29 cellular contexts compared by ENCODE assay signal in genomic region chr2:125593036-125593435, GRCh38.
"Had no signal": no experiment of that assay in that cellular context is flagged by ENCODE, and none has a peak within 500 bp of the region (broad histone marks: within the 10 kb centered on the region; RNA-seq: fewer than 3 reads in every experiment).

No MANE protein-coding gene starts in this region.

- DNase-seq: activated CD4-positive, alpha-beta memory T cell treated with anti-CD3 and anti-CD28 coated beads, Interleukin-2, amount 10 ng/mL, durations not matched to agents 7 days and 5 days; activated CD4-positive, alpha-beta T cell treated with anti-CD3 and anti-CD28 coated beads for 1 hour; activated CD4-positive, alpha-beta T cell treated with anti-CD3 and anti-CD28 coated beads for 4 hours; activated CD4-positive, alpha-beta T cell treated with anti-CD3 and anti-CD28 coated beads, Interleukin-2, amount 10 ng/mL, durations not matched to agents 7 days and 5 days; activated CD4-positive, alpha-beta T cell treated with anti-CD3 and anti-CD28 coated beads, Interleukin-2, amount 50 U/mL, for 4 hours; activated CD8-positive, alpha-beta memory T cell treated with anti-CD3 and anti-CD28 coated beads, Interleukin-2, amount 50 U/mL, for 48 hours; activated gamma-delta T cell; activated naive CD4-positive, alpha-beta T cell; activated naive CD4-positive, alpha-beta T cell treated with anti-CD3 and anti-CD28 coated beads, Interleukin-2, amount 10 ng/mL, durations not matched to agents 7 days and 5 days; activated naive CD8-positive, alpha-beta T cell treated with anti-CD3 and anti-CD28 coated beads, Interleukin-2, amount 10 ng/mL, durations not matched to agents 7 days and 5 days; activated T-cell treated with anti-CD3 and anti-CD28 coated beads for 4 hours; activated T-cell treated with anti-CD3 and anti-CD28 coated beads, Interleukin-2, amount 50 U/mL, for 24 hours; activated T-cell treated with anti-CD3 and anti-CD28 coated beads, Interleukin-2, amount 50 U/mL, for 72 hours; central memory CD4-positive, alpha-beta T cell; cerebellar nuclear complex; colonic mucosa; dorsolateral prefrontal cortex; effector memory CD8-positive, alpha-beta T cell; foreskin fibroblast; head of caudate nucleus; T-helper 2 cell had no signal

- H3K27ac Mint-ChIP-seq: activated CD4-positive, alpha-beta memory T cell treated with anti-CD3 and anti-CD28 coated beads, Interleukin-2, amount 10 ng/mL, durations not matched to agents 7 days and 5 days; activated CD4-positive, alpha-beta T cell treated with anti-CD3 and anti-CD28 coated beads, Interleukin-2, amount 10 ng/mL, durations not matched to agents 7 days and 5 days; activated naive CD4-positive, alpha-beta T cell treated with anti-CD3 and anti-CD28 coated beads, Interleukin-2, amount 10 ng/mL, durations not matched to agents 7 days and 5 days; activated naive CD4-positive, alpha-beta T cell treated with anti-CD3 and anti-CD28 coated beads, Interleukin-2, amount 50 U/mL, for 72 hours; activated naive CD8-positive, alpha-beta T cell treated with anti-CD3 and anti-CD28 coated beads, Interleukin-2, amount 10 ng/mL, durations not matched to agents 7 days and 5 days; activated T-cell treated with anti-CD3 and anti-CD28 coated beads, Interleukin-2, amount 50 U/mL, for 24 hours; activated T-cell treated with anti-CD3 and anti-CD28 coated beads, Interleukin-2, amount 50 U/mL, for 72 hours; brain; dendritic cell treated with granulocyte-macrophage colony-stimulating factor and Interleukin-4, amounts not matched to agents 40 ng/mL and 50 ng/mL, for 4 days; effector memory CD8-positive, alpha-beta T cell had no signal

- H3K4me3 ChIP-seq: ascending aorta, breast epithelium, cardiac muscle cell, colonic mucosa, dorsolateral prefrontal cortex had no signal

- ATAC-seq: activated naive CD4-positive, alpha-beta T cell treated with anti-CD3 and anti-CD28 coated beads, Interleukin-2, amount 50 U/mL, for 72 hours; activated T-cell treated with anti-CD3 and anti-CD28 coated beads, Interleukin-2, amount 50 U/mL, for 72 hours; effector memory CD8-positive, alpha-beta T cell; esophagus mucosa had no signal

- H3K27me3 Mint-ChIP-seq: activated CD4-positive, alpha-beta memory T cell treated with anti-CD3 and anti-CD28 coated beads, Interleukin-2, amount 10 ng/mL, durations not matched to agents 7 days and 5 days; activated CD4-positive, alpha-beta T cell treated with anti-CD3 and anti-CD28 coated beads, Interleukin-2, amount 10 ng/mL, durations not matched to agents 7 days and 5 days; activated naive CD4-positive, alpha-beta T cell treated with anti-CD3 and anti-CD28 coated beads, Interleukin-2, amount 10 ng/mL, durations not matched to agents 7 days and 5 days; activated naive CD8-positive, alpha-beta T cell treated with anti-CD3 and anti-CD28 coated beads, Interleukin-2, amount 10 ng/mL, durations not matched to agents 7 days and 5 days; activated T-cell treated with anti-CD3 and anti-CD28 coated beads, Interleukin-2, amount 50 U/mL, for 24 hours; brain; dendritic cell treated with granulocyte-macrophage colony-stimulating factor and Interleukin-4, amounts not matched to agents 40 ng/mL and 50 ng/mL, for 4 days; effector memory CD8-positive, alpha-beta T cell had no signal

- H3K27ac ChIP-seq: ascending aorta, breast epithelium, cardiac muscle cell, colonic mucosa, dorsolateral prefrontal cortex, epithelial cell of prostate had no signal

- H3K36me3 ChIP-seq: ascending aorta, breast epithelium, cardiac muscle cell, colonic mucosa had no signal

- H3K4me1 ChIP-seq: ascending aorta, breast epithelium, colonic mucosa had no signal

- H3K27me3 ChIP-seq: ascending aorta, breast epithelium, cardiac muscle cell, colonic mucosa, dorsolateral prefrontal cortex had no signal

- H3K9me3 ChIP-seq: ascending aorta, colonic mucosa had no signal

- H3K36me3 Mint-ChIP-seq: activated naive CD4-positive, alpha-beta T cell treated with anti-CD3 and anti-CD28 coated beads, Interleukin-2, amount 10 ng/mL, durations not matched to agents 7 days and 5 days; activated naive CD4-positive, alpha-beta T cell treated with anti-CD3 and anti-CD28 coated beads, Interleukin-2, amount 50 U/mL, for 72 hours; activated naive CD8-positive, alpha-beta T cell treated with anti-CD3 and anti-CD28 coated beads, Interleukin-2, amount 10 ng/mL, durations not matched to agents 7 days and 5 days; brain had no signal

- H3K4me1 Mint-ChIP-seq: activated CD4-positive, alpha-beta memory T cell treated with anti-CD3 and anti-CD28 coated beads, Interleukin-2, amount 10 ng/mL, durations not matched to agents 7 days and 5 days; activated CD4-positive, alpha-beta T cell treated with anti-CD3 and anti-CD28 coated beads, Interleukin-2, amount 10 ng/mL, durations not matched to agents 7 days and 5 days; activated naive CD4-positive, alpha-beta T cell treated with anti-CD3 and anti-CD28 coated beads, Interleukin-2, amount 10 ng/mL, durations not matched to agents 7 days and 5 days; activated naive CD8-positive, alpha-beta T cell treated with anti-CD3 and anti-CD28 coated beads, Interleukin-2, amount 10 ng/mL, durations not matched to agents 7 days and 5 days; brain had no signal

- H3K4me3 Mint-ChIP-seq: activated CD4-positive, alpha-beta memory T cell treated with anti-CD3 and anti-CD28 coated beads, Interleukin-2, amount 10 ng/mL, durations not matched to agents 7 days and 5 days; activated CD4-positive, alpha-beta T cell treated with anti-CD3 and anti-CD28 coated beads, Interleukin-2, amount 10 ng/mL, durations not matched to agents 7 days and 5 days; activated naive CD4-positive, alpha-beta T cell treated with anti-CD3 and anti-CD28 coated beads, Interleukin-2, amount 10 ng/mL, durations not matched to agents 7 days and 5 days; activated naive CD8-positive, alpha-beta T cell treated with anti-CD3 and anti-CD28 coated beads, Interleukin-2, amount 10 ng/mL, durations not matched to agents 7 days and 5 days; activated T-cell treated with anti-CD3 and anti-CD28 coated beads, Interleukin-2, amount 50 U/mL, for 24 hours; activated T-cell treated with anti-CD3 and anti-CD28 coated beads, Interleukin-2, amount 50 U/mL, for 72 hours; brain; dendritic cell treated with granulocyte-macrophage colony-stimulating factor and Interleukin-4, amounts not matched to agents 40 ng/mL and 50 ng/mL, for 4 days; effector memory CD8-positive, alpha-beta T cell had no signal
